In the genomic region with DNA sequence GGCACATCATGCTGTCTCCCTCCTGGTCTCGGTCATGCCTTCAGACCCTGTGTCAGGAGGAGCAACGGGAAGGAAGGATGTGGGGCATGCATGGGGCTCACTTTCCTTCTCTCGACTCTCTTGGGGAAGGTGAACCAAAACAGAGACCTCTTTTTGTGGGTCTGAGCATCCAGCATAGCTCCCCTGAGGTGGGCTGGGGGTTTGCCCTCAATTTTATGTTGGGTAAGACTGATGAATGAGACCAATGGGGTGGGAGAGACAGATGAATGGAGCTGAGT, we compare ENCODE assay signal across 1 cellular context.
TF ChIP-seq lines count a peak whose summit lies in the region.

No MANE protein-coding gene starts in this region.

TF ChIP-seq in GM12878, 131 proteins besides CTCF, POLR2A, EP300 and RAD21 (continued from another document):
- TF ChIP-seq, protein P1, sequence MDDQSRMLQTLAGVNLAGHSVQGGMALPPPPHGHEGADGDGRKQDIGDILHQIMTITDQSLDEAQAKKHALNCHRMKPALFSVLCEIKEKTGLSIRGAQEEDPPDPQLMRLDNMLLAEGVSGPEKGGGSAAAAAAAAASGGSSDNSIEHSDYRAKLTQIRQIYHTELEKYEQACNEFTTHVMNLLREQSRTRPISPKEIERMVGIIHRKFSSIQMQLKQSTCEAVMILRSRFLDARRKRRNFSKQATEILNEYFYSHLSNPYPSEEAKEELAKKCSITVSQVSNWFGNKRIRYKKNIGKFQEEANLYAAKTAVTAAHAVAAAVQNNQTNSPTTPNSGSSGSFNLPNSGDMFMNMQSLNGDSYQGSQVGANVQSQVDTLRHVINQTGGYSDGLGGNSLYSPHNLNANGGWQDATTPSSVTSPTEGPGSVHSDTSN (IDR thresholded peaks at IDR 0.05; ENCODE audit: insufficient replicate concordance, low read depth, low read length) = no peak
- TF ChIP-seq CEBPB (IDR thresholded peaks at IDR 0.05; ENCODE audit: borderline replicate concordance in 1 of 2, low read depth in 2 of 2, low read length in 2 of 2) = no peak
- TF ChIP-seq, protein P2, sequence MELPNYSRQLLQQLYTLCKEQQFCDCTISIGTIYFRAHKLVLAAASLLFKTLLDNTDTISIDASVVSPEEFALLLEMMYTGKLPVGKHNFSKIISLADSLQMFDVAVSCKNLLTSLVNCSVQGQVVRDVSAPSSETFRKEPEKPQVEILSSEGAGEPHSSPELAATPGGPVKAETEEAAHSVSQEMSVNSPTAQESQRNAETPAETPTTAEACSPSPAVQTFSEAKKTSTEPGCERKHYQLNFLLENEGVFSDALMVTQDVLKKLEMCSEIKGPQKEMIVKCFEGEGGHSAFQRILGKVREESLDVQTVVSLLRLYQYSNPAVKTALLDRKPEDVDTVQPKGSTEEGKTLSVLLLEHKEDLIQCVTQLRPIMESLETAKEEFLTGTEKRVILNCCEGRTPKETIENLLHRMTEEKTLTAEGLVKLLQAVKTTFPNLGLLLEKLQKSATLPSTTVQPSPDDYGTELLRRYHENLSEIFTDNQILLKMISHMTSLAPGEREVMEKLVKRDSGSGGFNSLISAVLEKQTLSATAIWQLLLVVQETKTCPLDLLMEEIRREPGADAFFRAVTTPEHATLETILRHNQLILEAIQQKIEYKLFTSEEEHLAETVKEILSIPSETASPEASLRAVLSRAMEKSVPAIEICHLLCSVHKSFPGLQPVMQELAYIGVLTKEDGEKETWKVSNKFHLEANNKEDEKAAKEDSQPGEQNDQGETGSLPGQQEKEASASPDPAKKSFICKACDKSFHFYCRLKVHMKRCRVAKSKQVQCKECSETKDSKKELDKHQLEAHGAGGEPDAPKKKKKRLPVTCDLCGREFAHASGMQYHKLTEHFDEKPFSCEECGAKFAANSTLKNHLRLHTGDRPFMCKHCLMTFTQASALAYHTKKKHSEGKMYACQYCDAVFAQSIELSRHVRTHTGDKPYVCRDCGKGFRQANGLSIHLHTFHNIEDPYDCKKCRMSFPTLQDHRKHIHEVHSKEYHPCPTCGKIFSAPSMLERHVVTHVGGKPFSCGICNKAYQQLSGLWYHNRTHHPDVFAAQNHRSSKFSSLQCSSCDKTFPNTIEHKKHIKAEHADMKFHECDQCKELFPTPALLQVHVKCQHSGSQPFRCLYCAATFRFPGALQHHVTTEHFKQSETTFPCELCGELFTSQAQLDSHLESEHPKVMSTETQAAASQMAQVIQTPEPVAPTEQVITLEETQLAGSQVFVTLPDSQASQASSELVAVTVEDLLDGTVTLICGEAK (IDR thresholded peaks at IDR 0.05; ENCODE audit: borderline replicate concordance) = no peak
- no peak for TF ChIP-seq CBFB (IDR thresholded peaks at IDR 0.05; ENCODE audit: low read depth)
- TF ChIP-seq PML (IDR thresholded peaks at IDR 0.05; ENCODE audit: low read length) = no peak
- TF ChIP-seq, protein P3, sequence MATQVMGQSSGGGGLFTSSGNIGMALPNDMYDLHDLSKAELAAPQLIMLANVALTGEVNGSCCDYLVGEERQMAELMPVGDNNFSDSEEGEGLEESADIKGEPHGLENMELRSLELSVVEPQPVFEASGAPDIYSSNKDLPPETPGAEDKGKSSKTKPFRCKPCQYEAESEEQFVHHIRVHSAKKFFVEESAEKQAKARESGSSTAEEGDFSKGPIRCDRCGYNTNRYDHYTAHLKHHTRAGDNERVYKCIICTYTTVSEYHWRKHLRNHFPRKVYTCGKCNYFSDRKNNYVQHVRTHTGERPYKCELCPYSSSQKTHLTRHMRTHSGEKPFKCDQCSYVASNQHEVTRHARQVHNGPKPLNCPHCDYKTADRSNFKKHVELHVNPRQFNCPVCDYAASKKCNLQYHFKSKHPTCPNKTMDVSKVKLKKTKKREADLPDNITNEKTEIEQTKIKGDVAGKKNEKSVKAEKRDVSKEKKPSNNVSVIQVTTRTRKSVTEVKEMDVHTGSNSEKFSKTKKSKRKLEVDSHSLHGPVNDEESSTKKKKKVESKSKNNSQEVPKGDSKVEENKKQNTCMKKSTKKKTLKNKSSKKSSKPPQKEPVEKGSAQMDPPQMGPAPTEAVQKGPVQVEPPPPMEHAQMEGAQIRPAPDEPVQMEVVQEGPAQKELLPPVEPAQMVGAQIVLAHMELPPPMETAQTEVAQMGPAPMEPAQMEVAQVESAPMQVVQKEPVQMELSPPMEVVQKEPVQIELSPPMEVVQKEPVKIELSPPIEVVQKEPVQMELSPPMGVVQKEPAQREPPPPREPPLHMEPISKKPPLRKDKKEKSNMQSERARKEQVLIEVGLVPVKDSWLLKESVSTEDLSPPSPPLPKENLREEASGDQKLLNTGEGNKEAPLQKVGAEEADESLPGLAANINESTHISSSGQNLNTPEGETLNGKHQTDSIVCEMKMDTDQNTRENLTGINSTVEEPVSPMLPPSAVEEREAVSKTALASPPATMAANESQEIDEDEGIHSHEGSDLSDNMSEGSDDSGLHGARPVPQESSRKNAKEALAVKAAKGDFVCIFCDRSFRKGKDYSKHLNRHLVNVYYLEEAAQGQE (IDR thresholded peaks at IDR 0.05; ENCODE audit: low read depth, low read length) = no peak
- no peak for TF ChIP-seq ZNF24 (IDR thresholded peaks at IDR 0.05)
TF ChIP-seq in GM12878: peak in this region for 0.
